8 cellular contexts compared by ENCODE assay signal in the genomic region with DNA sequence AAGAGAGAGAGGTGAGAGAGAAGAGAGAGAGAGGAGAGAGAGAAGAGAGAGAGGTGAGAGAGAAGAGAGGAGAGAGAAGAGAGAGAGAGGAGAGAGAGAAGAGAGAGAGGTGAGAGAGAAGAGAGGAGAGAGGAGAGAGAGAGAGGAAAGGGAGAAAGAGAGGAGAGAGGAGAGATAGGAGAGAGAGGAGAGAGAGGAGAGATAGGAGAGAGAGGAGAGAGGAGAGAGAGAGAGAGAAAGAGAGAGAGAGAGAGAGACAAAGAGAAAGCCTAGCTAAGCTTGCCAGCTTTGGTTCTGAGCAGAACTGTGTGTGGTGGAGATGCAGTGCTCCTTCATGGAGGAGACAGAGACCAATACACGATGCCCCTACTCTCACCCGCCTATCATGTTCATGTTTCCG.
"Had no signal": no experiment of that assay in that cellular context is flagged by ENCODE, and none has a peak within 500 bp of the region (broad histone marks: within the 10 kb centered on the region; RNA-seq: fewer than 3 reads in every experiment).

No MANE protein-coding gene starts in this region.

- DNase-seq: H9, HCEC 1CT, HFFc6 had no signal

- H3K4me3 ChIP-seq: GM23338 had no signal

- H3K27ac ChIP-seq: HL-60 had no signal

- H2AFZ ChIP-seq: GM23338 had no signal

- H3K4me2 ChIP-seq: GM23338 had no signal

- FAIRE-seq: H1, H54, HepG2 had no signal
